In genomic region chr6:79056226-79056625, GRCh38 we compare ENCODE assay signal across 18 cellular contexts. TPM values are rescaled to one million over a fixed set of nuclear protein-coding genes. Genes with fewer than 3 reads are reported as not detected.
A peak's percentile ranks its signal among the peaks of the same experiment; 100 is the strongest.
DNase-seq lines count a peak whose midpoint lies in the region; ATAC-seq, FAIRE-seq and TF ChIP-seq lines count a peak whose summit lies in the region.
"Had no signal": no experiment of that assay in that cellular context is flagged by ENCODE, and none has a peak within 500 bp of the region (broad histone marks: within the 10 kb centered on the region; RNA-seq: fewer than 3 reads in every experiment).

No MANE protein-coding gene starts in this region.

- no peaks in the 10 kb centered on the region for H3K27me3 ChIP-seq in CD4-positive, alpha-beta memory T cell (ENCODE audit: insufficient read depth, low read length)
- H3K27me3 ChIP-seq in H9 (ENCODE audit: insufficient read depth, low read length) = no peaks in the 10 kb centered on the region

- no peak overlapping the region for H3K4me3 ChIP-seq in CD4-positive, alpha-beta memory T cell (ENCODE audit: low read length in 2 of 2)
- H3K4me3 ChIP-seq in astrocyte of the spinal cord (ENCODE audit: low read depth, low read length) = no peak overlapping the region
- H3K4me3 ChIP-seq: GM23338 had no signal

- H3K23me2 ChIP-seq in H9 (ENCODE audit: insufficient read length, low read depth, low read length, poor library complexity, severe bottlenecking) = no peaks in the 10 kb centered on the region

- peaks cover 0 to 6% (median 0%) of the 10 kb centered on the region in 8 donors for H3K9me3 Mint-ChIP-seq in CD4-positive, alpha-beta memory T cell
- peaks cover 0 to 4% of the 10 kb centered on the region in 2 experiments; a peak in 1 of 5 replicates for H3K9me3 Mint-ChIP-seq in H9
- H3K9me3 Mint-ChIP-seq in progenitor cell of endocrine pancreas (ENCODE audit: low read depth) = peaks cover 7% of the 10 kb centered on the region
- H3K9me3 Mint-ChIP-seq: GM23338 had no signal

- no peak overlapping the region for H4K8ac ChIP-seq in H9 (replicated peaks; ENCODE audit: insufficient read length, low read depth, low read length)

- H3K79me2 ChIP-seq in H9 (ENCODE audit: insufficient read depth, low read length) = no peaks in the 10 kb centered on the region; the same call in 1 of the 2 replicates

- no peak overlapping the region for H2BK20ac ChIP-seq in H9 (ENCODE audit: low read depth, low read length, poor library complexity, severe bottlenecking)

- H3K36me3 Mint-ChIP-seq in CD4-positive, alpha-beta memory T cell = peaks cover 58 to 63% of the 10 kb centered on the region in 2 donors
- H3K36me3 Mint-ChIP-seq in H9 (ENCODE audit: insufficient read depth in 1 of 3, low read depth in 3 of 3) (peaks cover 51 to 91% (median 69%) of the 10 kb centered on the region in 3 experiments), progenitor cell of endocrine pancreas (ENCODE audit: insufficient read depth) (peaks cover 49% of the 10 kb centered on the region)

- WGBS in H9 (ENCODE audit: extremely low coverage, insufficient read length, low lambda C conversion rate) = no CpG with 5 or more reads among the region's 1 CpG

- no peaks in the 10 kb centered on the region for H4K20me1 ChIP-seq in H9 (ENCODE audit: control insufficient read depth, insufficient read depth, insufficient read length)

- no peak overlapping the region for H3K4ac ChIP-seq in H9 (ENCODE audit: low read depth, low read length)

- H3K27me3 Mint-ChIP-seq in CD4-positive, alpha-beta memory T cell = no peaks in the 10 kb centered on the region
- H3K27me3 Mint-ChIP-seq in H9 (ENCODE audit: low read depth) = no peaks in the 10 kb centered on the region
- H3K27me3 Mint-ChIP-seq in progenitor cell of endocrine pancreas = no peaks in the 10 kb centered on the region

- H3K27ac Mint-ChIP-seq in CD4-positive, alpha-beta memory T cell = peak overlapping the region in 4 of 7 donors; percentile 16 to 58 (median 27)
- H3K27ac Mint-ChIP-seq in H9 = peak overlapping the region in 2 of 3 experiments; percentile 10 to 14; a peak in 4 of 7 replicates
- peak overlapping the region; percentile 46 for H3K27ac Mint-ChIP-seq in progenitor cell of endocrine pancreas
- H3K27ac Mint-ChIP-seq: GM23338 had no signal

- H3K79me1 ChIP-seq in H9 (ENCODE audit: insufficient read depth, low read depth, low read length, poor library complexity, severe bottlenecking) = no peaks in the 10 kb centered on the region

- TF ChIP-seq CTCF in H9 (conservative IDR thresholded peaks at IDR 0.05) = no peak
- TF ChIP-seq CTCF in astrocyte of the spinal cord (IDR thresholded peaks at IDR 0.05; ENCODE audit: low read depth, low read length) = peak; percentile 1
- no peak for TF ChIP-seq CTCF in progenitor cell of endocrine pancreas (IDR thresholded peaks at IDR 0.05; ENCODE audit: unreplicated experiment)

- no peaks in the 10 kb centered on the region for H3K4me1 ChIP-seq in CD4-positive, alpha-beta memory T cell (ENCODE audit: insufficient read depth, low read length)
- H3K4me1 ChIP-seq in H9 (ENCODE audit: insufficient read depth, low read length) = no peaks in the 10 kb centered on the region; the same call in 1 of the 2 replicates

- FAIRE-seq in GM12892 (lab: Jason Lieb, UNC) = no peak

- no peak overlapping the region for H2BK5ac ChIP-seq in H9 (ENCODE audit: insufficient read length, low read length)

- H2BK120ac ChIP-seq in H9 (ENCODE audit: low read depth, low read length, poor library complexity, severe bottlenecking) = no peak overlapping the region

- no peak overlapping the region for H2BK12ac ChIP-seq in H9 (ENCODE audit: insufficient read length, low read depth, low read length)

- peaks cover 18 to 24% (median 20%) of the 10 kb centered on the region in 4 donors for H3K4me1 Mint-ChIP-seq in CD4-positive, alpha-beta memory T cell
- H3K4me1 Mint-ChIP-seq in H9 = peaks cover 13 to 17% of the 10 kb centered on the region in 2 experiments
- H3K4me1 Mint-ChIP-seq in progenitor cell of endocrine pancreas (ENCODE audit: low read depth) = peaks cover 18% of the 10 kb centered on the region

- H4K5ac ChIP-seq in H9 (ENCODE audit: insufficient read length, low read depth, low read length) = no peak overlapping the region

- CTCF ChIA-PET in CD4-positive, alpha-beta memory T cell (lab: Charles Lee; ENCODE audit: partially characterized antibody) = no interaction called here

- H2AFZ ChIP-seq in H9 (ENCODE audit: low read length) = no peak overlapping the region
- H2AFZ ChIP-seq: GM23338 had no signal

- ATAC-seq in HG03175 (IDR thresholded peaks at IDR 0.05; ENCODE audit: unreplicated experiment) = no peak
- ATAC-seq: GM23338, HCT116 had no signal

- no peak for TF ChIP-seq POLR2A in GM12892 (IDR thresholded peaks at IDR 0.05; ENCODE audit: low read depth, low read length)

- H3K9me3 ChIP-seq in CD4-positive, alpha-beta memory T cell (ENCODE audit: control insufficient read depth in 1 of 2, low read length in 2 of 2) = no peaks in the 10 kb centered on the region
- no peaks in the 10 kb centered on the region for H3K9me3 ChIP-seq in H9 (ENCODE audit: control insufficient read depth, low read depth, low read length)

- no peak overlapping the region for H2BK15ac ChIP-seq in H9 (ENCODE audit: low read depth, low read length)

- H3K9ac ChIP-seq in H9 (ENCODE audit: extremely low read depth, insufficient read length, low read length) = no peak overlapping the region

- in situ Hi-C loops in astrocyte of the spinal cord (cut with HindIII; ENCODE audit: low sequenced_read_pairs) = no loop called here

- no peak overlapping the region for H4K91ac ChIP-seq in H9 (ENCODE audit: insufficient read length, low read depth, low read length)

- no peak overlapping the region for H3K14ac ChIP-seq in H9 (ENCODE audit: insufficient read depth, low read length)

- no peak overlapping the region for H3K23ac ChIP-seq in H9 (ENCODE audit: insufficient read length, low read depth, low read length)

- H2AK5ac ChIP-seq in H9 (ENCODE audit: insufficient read length, low read length) = no peak overlapping the region

- H3K4me2 ChIP-seq in H9 (ENCODE audit: insufficient read depth, insufficient read length, low read length) = no peak overlapping the region
- H3K4me2 ChIP-seq: GM23338 had no signal

- no peak overlapping the region for H3K27ac ChIP-seq in CD4-positive, alpha-beta memory T cell (ENCODE audit: low read depth, low read length)
- H3K27ac ChIP-seq in H9 (ENCODE audit: insufficient read length, low read depth, low read length) = no peak overlapping the region

- intact Hi-C loops in CD4-positive, alpha-beta memory T cell (cut with micrococcal nuclease) = no loop called here

- H3K36me3 ChIP-seq in CD4-positive, alpha-beta memory T cell (ENCODE audit: insufficient read depth, low read length) = peaks cover 21% of the 10 kb centered on the region

- no peak overlapping the region for H3T11ph ChIP-seq in H9 (ENCODE audit: low read length)

- H3K18ac ChIP-seq in H9 (ENCODE audit: insufficient read length, low read depth, low read length) = no peak overlapping the region

- no peak overlapping the region for H3K56ac ChIP-seq in H9 (ENCODE audit: insufficient read length, low read depth, low read length)

- H3K4me3 Mint-ChIP-seq in CD4-positive, alpha-beta memory T cell = no peak overlapping the region
- H3K4me3 Mint-ChIP-seq in H9 (no peak overlapping the region; a peak in 1 of 5 replicates), progenitor cell of endocrine pancreas (ENCODE audit: low read depth) (no peak overlapping the region)
- H3K4me3 Mint-ChIP-seq: GM23338 had no signal

- DNase-seq in CD4-positive, alpha-beta memory T cell = no peak
- DNase-seq in H9 (no peak), astrocyte of the spinal cord (ENCODE audit: low read depth, low spot score) (no peak), progenitor cell of endocrine pancreas (ENCODE audit: low spot score, unreplicated experiment) (no peak), GM12892 (ENCODE audit: insufficient read length) (no peak), NCI-H2081 treated with DMSO at 0.1 percent for 48 hours (lab: John Stamatoyannopoulos, UW) (no peak)
- DNase-seq: C1 segment of cervical spinal cord, COR-L47, DMS153, GDM1, KG1, MV-4-11, NCI-H187 treated with DMSO at 0.1 percent for 48 hours, NCI-H345, NCI-H526 had no signal

- POLR2A ChIA-PET in CD4-positive, alpha-beta memory T cell (lab: Charles Lee; ENCODE audit: partially characterized antibody) = no interaction called here

RNA-seq across cellular contexts. Expression of gene PHIP, which starts 21.8 kb away (rescaled TPM):
- 10 to 100 TPM; 45.2 to 46.8 TPM for total RNA-seq in CD4-positive, alpha-beta memory T cell
- polyA plus RNA-seq in CD4-positive, alpha-beta memory T cell = 10 to 100 TPM; 10.5 to 14.1 TPM
- total RNA-seq in H9 (2021) = 51.0 and 53.6 TPM in 2 replicates
- 72.2 and 74.5 TPM in 2 replicates for total RNA-seq in progenitor cell of endocrine pancreas
- 19.7 TPM for polyA plus RNA-seq in GM12892 (2012; ENCODE audit: missing spikeins)
